Comparison of ENCODE assay signal across 21 cellular contexts in the genomic region with DNA sequence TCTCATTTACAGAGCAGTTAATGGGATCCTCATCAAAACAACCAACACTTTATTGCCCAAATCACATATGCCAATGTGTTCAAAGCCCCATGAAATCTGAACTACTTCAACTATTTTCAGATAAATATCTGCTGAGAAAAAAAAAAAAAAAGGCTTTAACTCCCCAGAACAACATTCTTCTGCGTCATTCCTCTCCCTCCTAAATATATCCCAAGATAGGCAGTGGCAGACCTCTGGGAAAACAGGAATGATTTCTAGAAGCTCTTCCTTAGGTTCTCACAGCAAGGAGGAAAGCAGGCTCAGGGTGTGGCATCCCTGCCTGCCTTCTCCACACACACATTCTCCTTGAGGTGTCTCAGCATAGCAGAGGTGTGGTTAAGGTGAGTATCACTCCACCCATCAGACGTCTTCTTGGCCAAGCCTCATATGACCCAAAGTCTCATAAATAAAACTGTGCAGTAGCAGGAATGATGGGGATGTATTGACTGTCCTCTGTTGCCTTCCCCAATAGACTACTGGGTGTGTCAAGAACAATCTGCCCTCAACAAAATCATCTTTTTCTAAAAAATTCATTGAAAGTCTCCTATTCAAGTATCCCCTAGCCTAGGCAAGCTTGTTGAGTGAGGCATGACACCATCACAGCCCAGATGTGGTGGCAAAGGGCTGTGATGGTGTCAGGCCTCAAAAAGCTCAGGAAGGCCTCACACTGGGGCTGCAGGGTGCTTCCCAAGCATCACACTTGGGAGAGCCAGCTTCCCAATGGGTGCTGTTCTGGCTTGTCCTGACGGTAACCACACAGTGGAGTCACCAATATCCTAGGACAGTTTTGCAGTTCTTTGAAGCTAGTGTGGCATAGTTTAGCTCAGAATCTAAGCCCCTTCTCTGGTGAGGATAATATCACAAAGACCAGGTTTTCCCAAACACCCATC.
"Had no signal": no experiment of that assay in that cellular context is flagged by ENCODE, and none has a peak within 500 bp of the region (broad histone marks: within the 10 kb centered on the region; RNA-seq: fewer than 3 reads in every experiment).

No MANE protein-coding gene starts in this region.

- H3K27ac Mint-ChIP-seq: activated CD4-positive, alpha-beta T cell treated with anti-CD3 and anti-CD28 coated beads for 36 hours; activated naive CD8-positive, alpha-beta T cell treated with anti-CD3 and anti-CD28 coated beads for 36 hours; activated T-helper 1 cell treated with anti-CD3 and anti-CD28 coated beads, Interleukin-12 subunit alpha, Interleukin-12 subunit beta, Interleukin-2, Interleukin-4 antibody, amounts not matched to agents 30 ng/mL and 10 ng/mL and 1 ng/mL, durations not matched to agents 14 hours and 24 hours and 36 hours; naive B cell; neural progenitor cell; T-helper 2 cell treated with Interferon-gamma antibody and Interleukin-4, amounts not matched to agents 5 μg/mL and 100 μg/mL, for 36 hours; type B pancreatic cell; WTC11 had no signal

- H3K9me3 Mint-ChIP-seq: activated naive CD8-positive, alpha-beta T cell treated with anti-CD3 and anti-CD28 coated beads for 36 hours; neural progenitor cell; type B pancreatic cell; WTC11 had no signal

- H3K4me1 Mint-ChIP-seq: activated naive CD8-positive, alpha-beta T cell treated with anti-CD3 and anti-CD28 coated beads for 36 hours; naive B cell; neural progenitor cell; WTC11 had no signal

- ATAC-seq: activated CD4-positive, alpha-beta T cell treated with anti-CD3 and anti-CD28 coated beads for 36 hours; body of pancreas; left lung; stimulated activated naive CD8-positive, alpha-beta T cell treated with anti-CD3 and anti-CD28 coated beads, Interleukin-15, Interleukin-2, amounts not matched to agents 100 U/mL and 50 U/mL, for 24 hours; WTC11 had no signal

- DNase-seq: activated CD4-positive, alpha-beta T cell treated with anti-CD3 and anti-CD28 coated beads for 36 hours; activated CD4-positive, alpha-beta T cell treated with anti-CD3 and anti-CD28 coated beads, Interleukin-2, amount 50 U/mL, for 48 hours; activated naive CD4-positive, alpha-beta T cell; activated naive CD8-positive, alpha-beta T cell treated with anti-CD3 and anti-CD28 coated beads for 36 hours; body of pancreas; central memory CD4-positive, alpha-beta T cell; esophagus squamous epithelium; hippocampal formation; left lung; naive B cell; right cardiac atrium; SK-N-SH; stimulated activated naive CD8-positive, alpha-beta T cell treated with anti-CD3 and anti-CD28 coated beads, Interleukin-15, Interleukin-2, amounts not matched to agents 100 U/mL and 50 U/mL, for 24 hours had no signal

- H3K36me3 Mint-ChIP-seq: activated naive CD8-positive, alpha-beta T cell treated with anti-CD3 and anti-CD28 coated beads for 36 hours; naive B cell; neural progenitor cell; type B pancreatic cell; WTC11 had no signal

- H3K27ac ChIP-seq: body of pancreas, left lung, neural progenitor cell, prostate gland had no signal

- H3K36me3 ChIP-seq: esophagus squamous epithelium, left lung, neural progenitor cell, prostate gland had no signal

- H3K4me3 Mint-ChIP-seq: activated CD4-positive, alpha-beta T cell treated with anti-CD3 and anti-CD28 coated beads for 36 hours; activated naive CD8-positive, alpha-beta T cell treated with anti-CD3 and anti-CD28 coated beads for 36 hours; activated T-helper 1 cell treated with anti-CD3 and anti-CD28 coated beads, Interleukin-12 subunit alpha, Interleukin-12 subunit beta, Interleukin-2, Interleukin-4 antibody, amounts not matched to agents 30 ng/mL and 10 ng/mL and 1 ng/mL, durations not matched to agents 14 hours and 24 hours and 36 hours; naive B cell; neural progenitor cell; T-helper 2 cell treated with Interferon-gamma antibody and Interleukin-4, amounts not matched to agents 5 μg/mL and 100 μg/mL, for 36 hours; type B pancreatic cell; WTC11 had no signal

- H3K4me3 ChIP-seq: body of pancreas, coronary artery, esophagus squamous epithelium, left lung, neural progenitor cell, prostate gland, skin epidermis had no signal

- H3K4me1 ChIP-seq: body of pancreas, left lung, neural progenitor cell, prostate gland had no signal

- H3K27me3 Mint-ChIP-seq: activated naive CD8-positive, alpha-beta T cell treated with anti-CD3 and anti-CD28 coated beads for 36 hours; naive B cell had no signal

- H3K27me3 ChIP-seq: body of pancreas, esophagus squamous epithelium, left lung, neural progenitor cell had no signal

- H3K9me3 ChIP-seq: body of pancreas, esophagus squamous epithelium, left lung, prostate gland, SK-N-SH had no signal
